ENCODE assay signal across 2 cellular contexts in the genomic region with DNA sequence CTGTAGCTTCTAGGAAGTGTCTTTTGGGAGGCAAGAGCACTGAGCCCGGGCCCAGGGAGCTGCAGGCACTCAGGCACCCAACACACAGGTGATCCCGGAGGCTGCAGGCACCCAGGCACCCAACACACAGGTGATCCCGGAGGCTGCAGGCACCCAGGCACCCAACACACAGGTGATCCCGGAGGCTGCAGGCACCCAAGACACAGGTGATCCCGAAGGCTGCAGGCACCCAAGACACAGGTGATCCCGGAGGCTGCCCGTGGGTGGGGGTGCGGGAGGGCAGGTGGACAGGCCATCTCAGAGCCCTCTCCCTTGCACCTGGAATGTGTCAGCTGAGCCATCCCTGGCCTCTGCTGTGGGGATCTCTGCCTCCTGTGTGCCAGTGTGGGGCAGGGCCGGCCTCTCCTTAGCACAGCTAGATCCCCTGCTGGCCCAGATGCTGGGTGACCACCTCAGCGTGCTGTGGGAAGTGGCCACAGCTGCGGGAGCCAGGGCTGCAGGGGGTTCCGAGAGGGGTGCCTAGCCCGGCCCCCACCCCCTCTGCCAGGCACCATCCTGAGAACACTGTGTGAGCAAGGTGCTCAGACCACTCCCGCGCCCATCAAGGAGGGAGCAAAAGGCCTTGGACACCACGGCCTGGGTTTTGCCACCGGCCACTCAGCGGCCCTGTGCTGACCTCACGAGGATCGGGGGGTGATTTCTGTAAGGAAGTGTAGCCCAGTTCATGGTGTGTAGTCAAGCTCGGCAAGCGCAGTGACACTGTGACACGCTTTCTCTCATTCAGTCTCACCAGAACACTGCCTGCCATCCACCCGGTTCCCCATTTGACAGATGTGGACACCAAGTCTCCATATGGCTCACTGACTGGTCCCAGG.
TF ChIP-seq lines count a peak whose summit lies in the region.

No MANE protein-coding gene starts in this region.

TF ChIP-seq in K562, 482 proteins besides CTCF, POLR2A, EP300 and RAD21 (continues in another document):
- no peak for TF ChIP-seq ZNF57 (CRISPR knock-in tag; IDR thresholded peaks at IDR 0.05)
- no peak for TF ChIP-seq YBX1 (IDR thresholded peaks at IDR 0.05)
- TF ChIP-seq HNRNPK (IDR thresholded peaks at IDR 0.05; ENCODE audit: low read depth, low read length, poor library complexity, severe bottlenecking), result no peak
- TF ChIP-seq BRD4 (IDR thresholded peaks at IDR 0.05), result no peak
- no peak for TF ChIP-seq ZNF143 (CRISPR knock-in tag; IDR thresholded peaks at IDR 0.05)
- TF ChIP-seq RNF2 (IDR thresholded peaks at IDR 0.05), result no peak
- no peak for TF ChIP-seq SMARCA5 (IDR thresholded peaks at IDR 0.05)
- TF ChIP-seq, protein P1, sequence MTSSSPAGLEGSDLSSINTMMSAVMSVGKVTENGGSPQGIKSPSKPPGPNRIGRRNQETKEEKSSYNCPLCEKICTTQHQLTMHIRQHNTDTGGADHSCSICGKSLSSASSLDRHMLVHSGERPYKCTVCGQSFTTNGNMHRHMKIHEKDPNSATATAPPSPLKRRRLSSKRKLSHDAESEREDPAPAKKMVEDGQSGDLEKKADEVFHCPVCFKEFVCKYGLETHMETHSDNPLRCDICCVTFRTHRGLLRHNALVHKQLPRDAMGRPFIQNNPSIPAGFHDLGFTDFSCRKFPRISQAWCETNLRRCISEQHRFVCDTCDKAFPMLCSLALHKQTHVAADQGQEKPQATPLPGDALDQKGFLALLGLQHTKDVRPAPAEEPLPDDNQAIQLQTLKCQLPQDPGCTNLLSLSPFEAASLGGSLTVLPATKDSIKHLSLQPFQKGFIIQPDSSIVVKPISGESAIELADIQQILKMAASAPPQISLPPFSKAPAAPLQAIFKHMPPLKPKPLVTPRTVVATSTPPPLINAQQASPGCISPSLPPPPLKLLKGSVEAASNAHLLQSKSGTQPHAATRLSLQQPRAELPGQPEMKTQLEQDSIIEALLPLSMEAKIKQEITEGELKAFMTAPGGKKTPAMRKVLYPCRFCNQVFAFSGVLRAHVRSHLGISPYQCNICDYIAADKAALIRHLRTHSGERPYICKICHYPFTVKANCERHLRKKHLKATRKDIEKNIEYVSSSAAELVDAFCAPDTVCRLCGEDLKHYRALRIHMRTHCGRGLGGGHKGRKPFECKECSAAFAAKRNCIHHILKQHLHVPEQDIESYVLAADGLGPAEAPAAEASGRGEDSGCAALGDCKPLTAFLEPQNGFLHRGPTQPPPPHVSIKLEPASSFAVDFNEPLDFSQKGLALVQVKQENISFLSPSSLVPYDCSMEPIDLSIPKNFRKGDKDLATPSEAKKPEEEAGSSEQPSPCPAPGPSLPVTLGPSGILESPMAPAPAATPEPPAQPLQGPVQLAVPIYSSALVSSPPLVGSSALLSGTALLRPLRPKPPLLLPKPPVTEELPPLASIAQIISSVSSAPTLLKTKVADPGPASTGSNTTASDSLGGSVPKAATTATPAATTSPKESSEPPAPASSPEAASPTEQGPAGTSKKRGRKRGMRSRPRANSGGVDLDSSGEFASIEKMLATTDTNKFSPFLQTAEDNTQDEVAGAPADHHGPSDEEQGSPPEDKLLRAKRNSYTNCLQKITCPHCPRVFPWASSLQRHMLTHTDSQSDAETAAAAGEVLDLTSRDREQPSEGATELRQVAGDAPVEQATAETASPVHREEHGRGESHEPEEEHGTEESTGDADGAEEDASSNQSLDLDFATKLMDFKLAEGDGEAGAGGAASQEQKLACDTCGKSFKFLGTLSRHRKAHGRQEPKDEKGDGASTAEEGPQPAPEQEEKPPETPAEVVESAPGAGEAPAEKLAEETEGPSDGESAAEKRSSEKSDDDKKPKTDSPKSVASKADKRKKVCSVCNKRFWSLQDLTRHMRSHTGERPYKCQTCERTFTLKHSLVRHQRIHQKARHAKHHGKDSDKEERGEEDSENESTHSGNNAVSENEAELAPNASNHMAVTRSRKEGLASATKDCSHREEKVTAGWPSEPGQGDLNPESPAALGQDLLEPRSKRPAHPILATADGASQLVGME (CRISPR knock-in tag; IDR thresholded peaks at IDR 0.05), result no peak
- no peak for TF ChIP-seq GABPA (tag; conservative IDR thresholded peaks at IDR 0.05; ENCODE audit: low read depth)
- TF ChIP-seq, protein P2, sequence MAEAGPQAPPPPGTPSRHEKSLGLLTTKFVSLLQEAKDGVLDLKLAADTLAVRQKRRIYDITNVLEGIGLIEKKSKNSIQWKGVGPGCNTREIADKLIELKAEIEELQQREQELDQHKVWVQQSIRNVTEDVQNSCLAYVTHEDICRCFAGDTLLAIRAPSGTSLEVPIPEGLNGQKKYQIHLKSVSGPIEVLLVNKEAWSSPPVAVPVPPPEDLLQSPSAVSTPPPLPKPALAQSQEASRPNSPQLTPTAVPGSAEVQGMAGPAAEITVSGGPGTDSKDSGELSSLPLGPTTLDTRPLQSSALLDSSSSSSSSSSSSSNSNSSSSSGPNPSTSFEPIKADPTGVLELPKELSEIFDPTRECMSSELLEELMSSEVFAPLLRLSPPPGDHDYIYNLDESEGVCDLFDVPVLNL (CRISPR knock-in tag; IDR thresholded peaks at IDR 0.05; ENCODE audit: low read depth), result no peak
- TF ChIP-seq, protein P3, sequence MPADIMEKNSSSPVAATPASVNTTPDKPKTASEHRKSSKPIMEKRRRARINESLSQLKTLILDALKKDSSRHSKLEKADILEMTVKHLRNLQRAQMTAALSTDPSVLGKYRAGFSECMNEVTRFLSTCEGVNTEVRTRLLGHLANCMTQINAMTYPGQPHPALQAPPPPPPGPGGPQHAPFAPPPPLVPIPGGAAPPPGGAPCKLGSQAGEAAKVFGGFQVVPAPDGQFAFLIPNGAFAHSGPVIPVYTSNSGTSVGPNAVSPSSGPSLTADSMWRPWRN (IDR thresholded peaks at IDR 0.05; ENCODE audit: low read depth), result no peak
- TF ChIP-seq FOXJ2 (tag; IDR thresholded peaks at IDR 0.05), result no peak
- TF ChIP-seq WHSC1 (IDR thresholded peaks at IDR 0.05; ENCODE audit: low read length), result no peak
- no peak for TF ChIP-seq REST (CRISPR knock-in tag; IDR thresholded peaks at IDR 0.05; ENCODE audit: low read depth)

TF ChIP-seq in neural cell, 6 proteins besides CTCF, POLR2A, EP300 and RAD21:
- TF ChIP-seq REST (IDR thresholded peaks at IDR 0.05; ENCODE audit: borderline replicate concordance) (no peak), SMC3 (conservative IDR thresholded peaks at IDR 0.05; ENCODE audit: poor library complexity) (no peak), POLR2AphosphoS5 (IDR thresholded peaks at IDR 0.05) (no peak), MXI1 (conservative IDR thresholded peaks at IDR 0.05; ENCODE audit: poor library complexity, severe bottlenecking) (no peak), TAF1 (IDR thresholded peaks at IDR 0.05; ENCODE audit: low read depth) (no peak), EZH2 (IDR thresholded peaks at IDR 0.05; ENCODE audit: borderline replicate concordance, insufficient read depth, low read length, poor library complexity, severe bottlenecking) (no peak)
